ENCODE assay signal across 35 cellular contexts in genomic region chr1:14576155-14576554, GRCh38. TPM values are rescaled to one million over a fixed set of nuclear protein-coding genes. Genes with fewer than 3 reads are reported as not detected.
A peak's percentile ranks its signal among the peaks of the same experiment; 100 is the strongest.
DNase-seq lines count a peak whose midpoint lies in the region; ATAC-seq, FAIRE-seq and TF ChIP-seq lines count a peak whose summit lies in the region.
"Had no signal": no experiment of that assay in that cellular context is flagged by ENCODE, and none has a peak within 500 bp of the region (broad histone marks: within the 10 kb centered on the region; RNA-seq: fewer than 3 reads in every experiment).

No MANE protein-coding gene starts in this region.

- H2AK5ac ChIP-seq in IMR-90 (ENCODE audit: low read depth, low read length), result no peak overlapping the region
- H2AK5ac ChIP-seq in H1 (ENCODE audit: low read depth, low read length), result no peak overlapping the region

- H3K4me3 Mint-ChIP-seq in endodermal cell, result no peak overlapping the region
- H3K4me3 Mint-ChIP-seq in CD4-positive, alpha-beta memory T cell, result no peak overlapping the region
- H3K4me3 Mint-ChIP-seq: B cell; CD4-positive, alpha-beta T cell; CD8-positive, alpha-beta memory T cell; CD8-positive, alpha-beta T cell had no signal

- no peak for ATAC-seq in IMR-90 (ENCODE audit: low read depth)
- ATAC-seq: A549; CD8-positive, alpha-beta T cell had no signal

- H3K9ac ChIP-seq in IMR-90 (ENCODE audit: low read depth, low read length), result no peak overlapping the region
- H3K9ac ChIP-seq in H1 (replicated peaks in 1 of 4; ENCODE audit: extremely low read depth in 1 of 4, low read depth in 3 of 4, low read length in 3 of 4), result no peak overlapping the region
- H3K9ac ChIP-seq in endodermal cell (ENCODE audit: extremely low read depth, low read length, poor library complexity, severe bottlenecking), result no peak overlapping the region
- H3K9ac ChIP-seq: BLaER1; BLaER1 treated with 17β-estradiol and CSF1 and Interleukin-3, amounts not matched to agents 10 nM and 100 nM had no signal

- no peaks in the 10 kb centered on the region; the same call in 1 of the 2 replicates for H3K27me3 ChIP-seq in IMR-90 (ENCODE audit: control insufficient read depth, insufficient read depth, low read length)
- H3K27me3 ChIP-seq in H1 (replicated peaks in 1 of 4; ENCODE audit: control insufficient read depth in 3 of 4, extremely low read depth in 1 of 4, insufficient read depth in 3 of 4, low read length in 3 of 4), result no peaks in the 10 kb centered on the region; a peak in 1 of 7 replicates
- no peaks in the 10 kb centered on the region for H3K27me3 ChIP-seq in endodermal cell (ENCODE audit: control insufficient read depth, insufficient read depth, low read length, poor library complexity, severe bottlenecking)
- H3K27me3 ChIP-seq in CD4-positive, alpha-beta memory T cell (ENCODE audit: insufficient read depth, low read length), result no peaks in the 10 kb centered on the region
- H3K27me3 ChIP-seq in HAP-1 (ENCODE audit: low read depth), result no peaks in the 10 kb centered on the region
- H3K27me3 ChIP-seq: BE2C; BLaER1; BLaER1 treated with 17β-estradiol and CSF1 and Interleukin-3, amounts not matched to agents 10 nM and 100 nM had no signal

- H3K36me3 Mint-ChIP-seq in endodermal cell (ENCODE audit: low read depth), result no peaks in the 10 kb centered on the region
- no peaks in the 10 kb centered on the region for H3K36me3 Mint-ChIP-seq in CD4-positive, alpha-beta memory T cell
- H3K36me3 Mint-ChIP-seq: CD14-positive monocyte; CD4-positive, CD25-positive, alpha-beta regulatory T cell; CD8-positive, alpha-beta memory T cell; CD8-positive, alpha-beta T cell had no signal

- no peak for TF ChIP-seq RAD21 in IMR-90 (IDR thresholded peaks at IDR 0.05; ENCODE audit: low read length)
- no peak for TF ChIP-seq RAD21 in H1 (IDR thresholded peaks at IDR 0.05 in 1 of 2, conservative IDR thresholded peaks at IDR 0.05 in 1 of 2; ENCODE audit: low read depth in 2 of 2, low read length in 2 of 2)

- no peak for FAIRE-seq in H1 (lab: Jason Lieb, UNC)
- FAIRE-seq: A204.1, A549, D721Med had no signal

- peaks cover 3% of the 10 kb centered on the region; the same call in 1 of the 2 replicates for H3K23me2 ChIP-seq in H1 (ENCODE audit: low read depth, low read length)

- H3K27ac ChIP-seq in HEK293 (ENCODE audit: extremely low read depth, low read depth, low read length) (no peak overlapping the region), IMR-90 (ENCODE audit: insufficient read depth, low read length) (no peak overlapping the region), H1 (ENCODE audit: low read depth, low read length) (no peak overlapping the region), endodermal cell (ENCODE audit: low read depth, low read length) (no peak overlapping the region)
- no peak overlapping the region for H3K27ac ChIP-seq in CD4-positive, alpha-beta memory T cell (ENCODE audit: low read depth, low read length)
- H3K27ac ChIP-seq: 22Rv1; A549; BLaER1; BLaER1 treated with 17β-estradiol and CSF1 and Interleukin-3, amounts not matched to agents 10 nM and 100 nM; C4-2B had no signal

- in situ Hi-C loops in IMR-90 (cut with MboI; ENCODE audit: low sequenced_read_pairs) (no loop called here), HAP-1 (cut with MboI; ENCODE audit: low sequenced_read_pairs) (loop anchor here (25.0 kb wide), 1 partner anchor 461 kb away; no protein-coding TSS in a partner anchor)

- H2BK5ac ChIP-seq in IMR-90 (ENCODE audit: low read depth, low read length, poor library complexity, severe bottlenecking) (peak overlapping the region; percentile 18), H1 (ENCODE audit: low read depth, low read length) (no peak overlapping the region)

- no peaks in the 10 kb centered on the region for H3K79me2 ChIP-seq in H1 (ENCODE audit: control insufficient read depth in 1 of 2, insufficient read depth in 2 of 2, low read length in 2 of 2)

- H3K9me3 Mint-ChIP-seq in endodermal cell, result no peaks in the 10 kb centered on the region
- H3K9me3 Mint-ChIP-seq in CD4-positive, alpha-beta memory T cell, result peaks cover under 1 to 13% (median 4%) of the 10 kb centered on the region in 8 donors

- H2AK9ac ChIP-seq in IMR-90 (replicated peaks; ENCODE audit: low read depth, low read length, poor library complexity), result no peak overlapping the region

- H3K4me3 ChIP-seq in HEK293 (ENCODE audit: low read depth, low read length) (no peak overlapping the region), IMR-90 (ENCODE audit: insufficient read depth, low read depth, low read length) (no peak overlapping the region), H1 (ENCODE audit: extremely low read depth in 1 of 4, insufficient read depth in 2 of 4, low read depth in 3 of 4, low read length in 4 of 4) (no peak overlapping the region), endodermal cell (ENCODE audit: low read length) (no peak overlapping the region), HAP-1 (no peak overlapping the region)
- H3K4me3 ChIP-seq in CD4-positive, alpha-beta memory T cell (ENCODE audit: low read length in 2 of 2), result no peak overlapping the region
- H3K4me3 ChIP-seq: A549; BLaER1; BLaER1 treated with 17β-estradiol and CSF1 and Interleukin-3, amounts not matched to agents 10 nM and 100 nM had no signal

- H3K9me3 ChIP-seq in HEK293 (ENCODE audit: control insufficient read depth, insufficient read depth, low read depth, low read length), result no peaks in the 10 kb centered on the region
- peaks cover 4% of the 10 kb centered on the region for H3K9me3 ChIP-seq in IMR-90 (ENCODE audit: control insufficient read depth, insufficient read depth, low read length)
- H3K9me3 ChIP-seq in H1 (ENCODE audit: insufficient read depth in 2 of 2, low read depth in 1 of 2, low read length in 1 of 2), result no peaks in the 10 kb centered on the region
- H3K9me3 ChIP-seq in endodermal cell (ENCODE audit: control insufficient read depth, low read length), result no peaks in the 10 kb centered on the region
- H3K9me3 ChIP-seq in CD4-positive, alpha-beta memory T cell (ENCODE audit: control insufficient read depth in 1 of 2, low read length in 2 of 2), result no peaks in the 10 kb centered on the region
- no peaks in the 10 kb centered on the region for H3K9me3 ChIP-seq in HAP-1
- H3K9me3 ChIP-seq: A549, BE2C, Caco-2 had no signal

- no peak overlapping the region for H3K56ac ChIP-seq in IMR-90 (ENCODE audit: extremely low read depth, insufficient read depth, low read length)
- peak overlapping the region; percentile 24 for H3K56ac ChIP-seq in H1 (replicated peaks; ENCODE audit: insufficient read length, low read depth, low read length)

- H2AFZ ChIP-seq in IMR-90 (replicated peaks; ENCODE audit: low read length, poor library complexity) (no peak overlapping the region), H1 (ENCODE audit: low read length) (no peak overlapping the region)

- H4K5ac ChIP-seq in IMR-90 (ENCODE audit: low read depth, low read length) (no peak overlapping the region), H1 (ENCODE audit: insufficient read length, low read depth, low read length) (no peak overlapping the region)

- H2BK15ac ChIP-seq in IMR-90 (ENCODE audit: low read depth, low read length), result no peak overlapping the region
- H2BK15ac ChIP-seq in H1 (ENCODE audit: low read length), result no peak overlapping the region

- H3K23ac ChIP-seq in IMR-90 (ENCODE audit: low read depth, low read length), result no peak overlapping the region
- no peak overlapping the region for H3K23ac ChIP-seq in H1 (ENCODE audit: insufficient read length)

- 80% methylated on average over 1 of the region's 2 CpGs; no CpG with 5 or more reads in 1 of the 2 experiments for WGBS in IMR-90 (ENCODE audit: extremely low coverage in 2 of 2, insufficient read length in 1 of 2), 2 experiments
- WGBS in H1 (ENCODE audit: extremely low coverage in 1 of 2, insufficient coverage in 1 of 2, insufficient read length in 1 of 2, insufficient replicate concordance in 2 of 2, low coverage in 1 of 2, low lambda C conversion rate in 2 of 2, missing lambda C conversion rate in 1 of 2), 2 experiments, result 89% methylated on average over 2 of the region's 2 CpGs; no CpG with 5 or more reads in 1 of the 2 experiments
- 97 to 99% methylated on average over 2 of the region's 2 CpGs for WGBS in endodermal cell (ENCODE audit: insufficient coverage in 1 of 2, insufficient read length in 1 of 2), 2 experiments

- H3K4me2 ChIP-seq in IMR-90 (ENCODE audit: low read depth, low read length) (no peak overlapping the region), H1 (ENCODE audit: insufficient read depth in 1 of 2, low read depth in 2 of 2, low read length in 2 of 2) (no peak overlapping the region)
- H3K4me2 ChIP-seq: A549; BLaER1; BLaER1 treated with 17β-estradiol and CSF1 and Interleukin-3, amounts not matched to agents 10 nM and 100 nM had no signal

- H4K20me1 ChIP-seq in IMR-90 (ENCODE audit: insufficient read depth, low read length), result no peaks in the 10 kb centered on the region
- H4K20me1 ChIP-seq in H1 (replicated peaks in 1 of 2; ENCODE audit: control insufficient read depth in 1 of 2, insufficient read depth in 2 of 2, low read length in 2 of 2), result peaks cover 0 to 2% of the 10 kb centered on the region in 2 experiments
- H4K20me1 ChIP-seq: BLaER1; BLaER1 treated with 17β-estradiol and CSF1 and Interleukin-3, amounts not matched to agents 10 nM and 100 nM had no signal

- H3K36me3 ChIP-seq in HEK293 (ENCODE audit: control insufficient read depth in 2 of 2, insufficient read depth in 1 of 2, low read length in 2 of 2) (no peaks in the 10 kb centered on the region), IMR-90 (ENCODE audit: control insufficient read depth, insufficient read depth, low read length) (no peaks in the 10 kb centered on the region), H1 (ENCODE audit: control insufficient read depth in 2 of 4, insufficient read depth in 4 of 4, low read length in 3 of 4) (no peaks in the 10 kb centered on the region), endodermal cell (ENCODE audit: control insufficient read depth, insufficient read depth, low read length) (no peaks in the 10 kb centered on the region), HAP-1 (replicated peaks) (no peaks in the 10 kb centered on the region)
- H3K36me3 ChIP-seq in CD4-positive, alpha-beta memory T cell (ENCODE audit: insufficient read depth, low read length), result no peaks in the 10 kb centered on the region
- H3K36me3 ChIP-seq: BE2C; BLaER1; BLaER1 treated with 17β-estradiol and CSF1 and Interleukin-3, amounts not matched to agents 10 nM and 100 nM had no signal

- TF ChIP-seq CTCF in HEK293 (tag by site-specific recombination; IDR thresholded peaks at IDR 0.05), result no peak
- TF ChIP-seq CTCF in IMR-90 (conservative IDR thresholded peaks at IDR 0.05; ENCODE audit: low read depth, low read length), result no peak
- no peak for TF ChIP-seq CTCF in H1 (IDR thresholded peaks at IDR 0.05; ENCODE audit: control extremely low read depth in 1 of 3, insufficient read depth in 1 of 3, low read depth in 1 of 3, low read length in 3 of 3)
- TF ChIP-seq CTCF in endodermal cell (conservative IDR thresholded peaks at IDR 0.05), result no peak

- TF ChIP-seq POLR2A in IMR-90 (IDR thresholded peaks at IDR 0.05; ENCODE audit: low read depth, low read length), result no peak
- no peak for TF ChIP-seq POLR2A in H1 (IDR thresholded peaks at IDR 0.05; ENCODE audit: control extremely low read depth in 1 of 2, low read depth in 2 of 2, low read length in 2 of 2)

- H4K91ac ChIP-seq in IMR-90 (ENCODE audit: insufficient read depth, low read depth, low read length) (no peak overlapping the region), H1 (replicated peaks; ENCODE audit: insufficient read length, low read length) (no peak overlapping the region)

- CTCF ChIA-PET in HEK293 (lab: Yijun Ruan, JAX), result interaction anchor here (0.6 kb wide), 1 partner anchor 24 kb away, joined by 6 read pairs; no protein-coding TSS in a partner anchor
- CTCF ChIA-PET in IMR-90 (lab: Yijun Ruan, JAX), result no interaction called here
- CTCF ChIA-PET in H1 (lab: Charles Lee; ENCODE audit: partially characterized antibody), result no interaction called here
- CTCF ChIA-PET in CD4-positive, alpha-beta memory T cell (lab: Charles Lee; ENCODE audit: partially characterized antibody), result no interaction called here

- BruUV-seq in IMR-90 (replicated peaks; lab: Mats Ljungman, UMichigan), result no TSS peak

- H3K14ac ChIP-seq in IMR-90 (replicated peaks; ENCODE audit: low read depth, low read length) (no peak overlapping the region), H1 (ENCODE audit: insufficient read length) (no peak overlapping the region)

- peaks cover 16% of the 10 kb centered on the region for H3K27me3 Mint-ChIP-seq in endodermal cell (ENCODE audit: insufficient read depth)
- H3K27me3 Mint-ChIP-seq in CD4-positive, alpha-beta memory T cell, result peaks cover 6 to 7% of the 10 kb centered on the region in 2 donors
- H3K27me3 Mint-ChIP-seq: CD4-positive, CD25-positive, alpha-beta regulatory T cell had no signal

- H3K9me1 ChIP-seq in IMR-90 (ENCODE audit: insufficient read depth, low read length), result no peaks in the 10 kb centered on the region

- TF ChIP-seq EP300 in H1 (IDR thresholded peaks at IDR 0.05; ENCODE audit: borderline replicate concordance in 1 of 2, low read depth in 2 of 2, low read length in 2 of 2), result no peak

- H3K4me1 ChIP-seq in HEK293 (ENCODE audit: control insufficient read depth, insufficient read depth, low read length), result no peaks in the 10 kb centered on the region
- no peaks in the 10 kb centered on the region; the same call in 1 of the 2 replicates for H3K4me1 ChIP-seq in IMR-90 (ENCODE audit: control insufficient read depth, insufficient read depth, low read length)
- H3K4me1 ChIP-seq in H1 (replicated peaks in 1 of 4; ENCODE audit: control insufficient read depth in 3 of 4, insufficient read depth in 4 of 4, low read length in 3 of 4), result peaks cover 0 to 4% (median 0%) of the 10 kb centered on the region in 4 experiments; a peak in 2 of 7 replicates
- H3K4me1 ChIP-seq in endodermal cell (ENCODE audit: control insufficient read depth, insufficient read depth, low read length), result no peaks in the 10 kb centered on the region
- no peaks in the 10 kb centered on the region for H3K4me1 ChIP-seq in CD4-positive, alpha-beta memory T cell (ENCODE audit: insufficient read depth, low read length)
- H3K4me1 ChIP-seq in HAP-1, result no peaks in the 10 kb centered on the region
- H3K4me1 ChIP-seq: A549, BE2C, BLaER1, Caco-2 had no signal

- H3K4ac ChIP-seq in IMR-90 (ENCODE audit: low read depth, low read length) (no peak overlapping the region), H1 (replicated peaks; ENCODE audit: insufficient read length, low read depth, low read length) (no peak overlapping the region)

- H4K8ac ChIP-seq in IMR-90 (ENCODE audit: low read depth in 2 of 2, low read length in 2 of 2), result no peak overlapping the region
- H4K8ac ChIP-seq in H1 (ENCODE audit: extremely low read depth, insufficient read depth, low read length), result no peak overlapping the region

- no peak overlapping the region for H2BK20ac ChIP-seq in IMR-90 (ENCODE audit: low read depth, low read length)
- H2BK20ac ChIP-seq in H1 (ENCODE audit: low read length), result no peak overlapping the region

- dilution Hi-C loops in IMR-90 (cut with HindIII; ENCODE audit: low sequenced_read_pairs, unreplicated experiment), result no loop called here

- H3K27ac Mint-ChIP-seq in endodermal cell, result no peak overlapping the region
- H3K27ac Mint-ChIP-seq in CD4-positive, alpha-beta memory T cell, result no peak overlapping the region
- H3K27ac Mint-ChIP-seq: B cell; CD4-positive, alpha-beta T cell; CD4-positive, CD25-positive, alpha-beta regulatory T cell; CD8-positive, alpha-beta memory T cell; CD8-positive, alpha-beta T cell had no signal

- H3K18ac ChIP-seq in IMR-90 (ENCODE audit: low read depth, low read length) (no peak overlapping the region), H1 (ENCODE audit: extremely low read depth, low read length) (no peak overlapping the region)

- no peak overlapping the region for H2BK120ac ChIP-seq in IMR-90 (ENCODE audit: low read depth, low read length)
- no peak overlapping the region for H2BK120ac ChIP-seq in H1 (replicated peaks; ENCODE audit: low read depth, low read length)

- H3K79me1 ChIP-seq in IMR-90 (ENCODE audit: low read depth in 1 of 2, low read length in 2 of 2), result no peaks in the 10 kb centered on the region
- H3K79me1 ChIP-seq in H1 (ENCODE audit: low read depth, low read length), result no peaks in the 10 kb centered on the region

- H3K4me1 Mint-ChIP-seq in endodermal cell, result peaks cover 3% of the 10 kb centered on the region
- H3K4me1 Mint-ChIP-seq in CD4-positive, alpha-beta memory T cell, result no peaks in the 10 kb centered on the region
- H3K4me1 Mint-ChIP-seq: B cell; CD14-positive monocyte; CD4-positive, CD25-positive, alpha-beta regulatory T cell; CD8-positive, alpha-beta memory T cell had no signal

- intact Hi-C loops in IMR-90 (cut with micrococcal nuclease), result loop anchor here (10.0 kb wide), 1 partner anchor 469 kb away; no protein-coding TSS in a partner anchor
- intact Hi-C loops in CD4-positive, alpha-beta memory T cell (cut with micrococcal nuclease), result no loop called here

- POLR2A ChIA-PET in HEK293 (lab: Yijun Ruan, JAX) (no interaction called here), IMR-90 (lab: Charles Lee; ENCODE audit: unreplicated experiment) (no interaction called here), H1 (lab: Charles Lee; ENCODE audit: partially characterized antibody) (no interaction called here)
- POLR2A ChIA-PET in CD4-positive, alpha-beta memory T cell (lab: Charles Lee; ENCODE audit: partially characterized antibody), result no interaction called here

- H2BK12ac ChIP-seq in H1 (ENCODE audit: low read depth, low read length), result no peak overlapping the region

- no peak for DNase-seq in IMR-90
- no peak for DNase-seq in H1 (ENCODE audit: low read depth in 1 of 2, low spot score in 2 of 2)
- peak; percentile 3 for DNase-seq in endodermal cell
- DNase-seq in activated T-cell treated with anti-CD3 and anti-CD28 coated beads, Interleukin-2, amount 50 U/mL, for 1 hour, result no peak
- no peak for DNase-seq in 8988T
- no peak for DNase-seq in CD4-positive, alpha-beta memory T cell
- DNase-seq in HAP-1 (ENCODE audit: low spot score in 2 of 2), result no peak
- DNase-seq: ACHN; AML-193; BE2C; C1 segment of cervical spinal cord; Caco-2; Calu3; CD4-positive, alpha-beta T cell; CD4-positive, CD25-positive, alpha-beta regulatory T cell; CD8-positive, alpha-beta memory T cell; CD8-positive, alpha-beta T cell; COR-L47; DMS 273 treated with DMSO at 0.1 percent for 48 hours; DMS153; DMS53; DMS79; DMS79 treated with DMSO at 0.1 percent for 48 hours; DND-41; EL had no signal

RNA-seq across cellular contexts. Expression of gene KAZN, which starts 22.3 kb away (rescaled TPM):
- 5.2 and 5.6 TPM in 2 replicates for total RNA-seq in IMR-90 (2012; rRNA removed)
- polyA plus RNA-seq in IMR-90 (2012; rRNA removed), result 10.5 and 10.7 TPM in 2 replicates
- 5.4 and 7.7 TPM in 2 replicates for polyA plus RNA-seq in IMR-90 (2012; cell fraction: cytosol; rRNA removed)
- polyA plus RNA-seq in IMR-90 (2012; cell fraction: nucleus; rRNA removed; ENCODE audit: low replicate concordance), result 18.9 and 21.1 TPM in 2 replicates
- 10.6 and 11.8 TPM in 2 replicates for total RNA-seq in H1 (2021; fragmentation: NEBNext Ultra II Directional; extraction: Animal tissue kit (Norgen Biotek cat#: 25700))
- polyA plus RNA-seq in H1 (2011; rRNA removed), result 3.7 and 5.0 TPM in 2 replicates
- 4.4 TPM for polyA plus RNA-seq in H1 (2011; cell fraction: cytosol; rRNA removed)
- polyA plus RNA-seq in H1 (2011; cell fraction: nucleus; rRNA removed), result 6.7 TPM
- 6.4 to 7.4 TPM (median 6.8 TPM) in 4 replicates for polyA plus RNA-seq in H1 (2012, experiment 1 of 2)
- 4.9 TPM for polyA plus RNA-seq in H1 (2012, experiment 2 of 2)
- polyA plus RNA-seq in H1 (2013, experiment 1 of 2), result 6.0 TPM
- 6.3 TPM for polyA plus RNA-seq in H1 (2013, experiment 2 of 2)
- 3.5 and 3.8 TPM in 2 replicates for polyA minus RNA-seq in H1 (2011; rRNA and poly(A)+ RNA removed)
- polyA minus RNA-seq in H1 (2011; cell fraction: cytosol; rRNA and poly(A)+ RNA removed), result 5.4 TPM
- polyA minus RNA-seq in H1 (2011; cell fraction: nucleus; rRNA and poly(A)+ RNA removed), result 7.0 TPM
- total RNA-seq in endodermal cell, result 10 to 100 TPM; 12.4 to 13.9 TPM
- polyA plus RNA-seq in endodermal cell (2013, experiment 1 of 2), result 13.3 TPM
- polyA plus RNA-seq in endodermal cell (2013, experiment 2 of 2), result 12.1 TPM
- total RNA-seq in CD4-positive, alpha-beta memory T cell, result under 1 TPM in 1 of 2 experiments, not detected in 1; 0.47 TPM
- under 1 TPM in 1 of 2 donors, not detected in 1; 0.08 TPM for polyA plus RNA-seq in CD4-positive, alpha-beta memory T cell
- total RNA-seq: CD4-positive, CD25-positive, alpha-beta regulatory T cell had no signal
- polyA plus RNA-seq: CD14-positive monocyte; CD4-positive, CD25-positive, alpha-beta regulatory T cell had no signal
